8 cellular contexts compared by ENCODE assay signal in the genomic region with DNA sequence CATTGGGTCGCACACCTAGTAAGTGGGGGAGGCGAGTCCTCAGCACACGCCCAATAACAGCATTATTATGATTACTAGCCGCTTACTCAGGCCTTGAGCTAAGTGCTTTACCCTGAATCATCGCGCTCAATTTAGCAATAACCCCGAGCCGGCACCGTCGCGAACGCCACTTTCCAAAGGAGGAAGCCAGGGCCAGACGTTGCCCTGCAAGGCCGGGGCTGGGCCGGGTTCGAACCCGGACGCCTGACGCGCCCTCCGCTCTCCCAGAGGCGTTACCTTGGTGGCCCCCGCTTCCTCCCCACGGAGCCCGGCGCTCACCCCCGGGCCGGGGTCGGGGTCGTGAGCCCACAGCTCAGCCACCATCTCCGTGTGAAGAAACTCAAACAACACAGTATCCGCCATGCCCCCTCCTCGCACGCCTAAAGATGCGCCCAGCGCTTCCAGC. TPM values are rescaled to one million over a fixed set of nuclear protein-coding genes. Genes with fewer than 3 reads are reported as not detected.
A peak's percentile ranks its signal among the peaks of the same experiment; 100 is the strongest.
DNase-seq lines count a peak whose midpoint lies in the region; TF ChIP-seq lines count a peak whose summit lies in the region.

A gene with protein sequence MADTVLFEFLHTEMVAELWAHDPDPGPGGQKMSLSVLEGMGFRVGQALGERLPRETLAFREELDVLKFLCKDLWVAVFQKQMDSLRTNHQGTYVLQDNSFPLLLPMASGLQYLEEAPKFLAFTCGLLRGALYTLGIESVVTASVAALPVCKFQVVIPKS (minus strand): TSS at position 421 of the 445 bp plus-strand sequence. CDS start 19 bp downstream, at position 402.

- H3K27me3 ChIP-seq in HAP-1 (ENCODE audit: low read depth) (no peaks in the 10 kb centered on the region), NT2/D1 (ENCODE audit: insufficient read depth, insufficient read length) (no peaks in the 10 kb centered on the region), tibial artery (no peaks in the 10 kb centered on the region)

- H3K4me1 ChIP-seq in HAP-1 (peaks cover 4% of the 10 kb centered on the region), NT2/D1 (ENCODE audit: insufficient read depth, insufficient read length) (peaks cover 4% of the 10 kb centered on the region), tibial artery (peaks cover 0 to 36% (median 29%) of the 10 kb centered on the region in 4 donors)

- H3K4me3 ChIP-seq in HAP-1 (peak within 1 kb of the TSS; percentile 75), NT2/D1 (ENCODE audit: insufficient read length, low read depth) (peak within 1 kb of the TSS; percentile 87), lower leg skin (ENCODE audit: low read depth, poor library complexity, severe bottlenecking) (peak within 1 kb of the TSS; percentile 67), tibial artery (peak within 1 kb of the TSS; percentile 73 to 81)

- intact Hi-C loops in lower leg skin (cut with DNase I; ENCODE audit: low total_unique reads) (no loop called here), tibial artery (cut with DNase I; ENCODE audit: low total_unique reads) (no loop called here)

- in situ Hi-C loops in HAP-1 (cut with MboI; ENCODE audit: low sequenced_read_pairs), result no loop called here

- WGBS in lower leg skin, 2 donors, result 0 to 1% methylated on average over 30 to 32 of the region's 36 CpGs

- TF ChIP-seq CTCF in lower leg skin (IDR thresholded peaks at IDR 0.05), result no peak
- no peak for TF ChIP-seq CTCF in tibial artery (IDR thresholded peaks at IDR 0.05)

- peak; percentile 65 for DNase-seq in EH (ENCODE audit: low read depth)
- DNase-seq in HAP-1 (ENCODE audit: low spot score in 2 of 2), result no peak
- no peak for DNase-seq in NT2/D1 (ENCODE audit: low read depth, low spot score)
- peak; percentile 30 for DNase-seq in cerebellar cortex (ENCODE audit: low spot score)
- no peak for DNase-seq in lower leg skin (ENCODE audit: low spot score in 2 of 2)
- DNase-seq in tibial artery, result no peak
- DNase-seq in activated CD4-positive, alpha-beta T cell treated with anti-CD3 and anti-CD28 coated beads, Interleukin-2, amount 50 U/mL, for 4 hours, result no peak
- DNase-seq in stimulated activated CD4-positive, alpha-beta T cell treated with anti-CD3 and anti-CD28 coated beads, Interleukin-4, amount 100 ng/mL, for 1 hour, result no peak

- H3K36me3 ChIP-seq in HAP-1 (replicated peaks) (peaks cover 8% of the 10 kb centered on the region; the same call in 1 of the 2 replicates), NT2/D1 (ENCODE audit: insufficient read depth, insufficient read length, low read length) (peaks cover 8% of the 10 kb centered on the region), tibial artery (peaks cover 5 to 18% (median 7%) of the 10 kb centered on the region in 3 donors)

- peak within 1 kb of the TSS; percentile 88 for H3K9ac ChIP-seq in NT2/D1 (ENCODE audit: insufficient read length, low read depth)

- TF ChIP-seq POLR2A in lower leg skin (IDR thresholded peaks at IDR 0.05), result peak in 1 of 2 donors; percentile 39

- H3K27ac ChIP-seq in tibial artery, result peak within 1 kb of the TSS; percentile 91 to 99

- no peaks in the 10 kb centered on the region for H3K9me3 ChIP-seq in HAP-1
- no peaks in the 10 kb centered on the region for H3K9me3 ChIP-seq in NT2/D1 (ENCODE audit: insufficient read depth, low read length)
- H3K9me3 ChIP-seq in tibial artery, result no peaks in the 10 kb centered on the region

RNA-seq across cellular contexts. Expression of the gene that starts here (rescaled TPM):
- total RNA-seq in lower leg skin, result 10 to 100 TPM; 36.0 to 52.3 (median 47.9) TPM

Comparison
In these comparisons a context has a peak if more than half of its experiments do, and no peak if none do; other contexts are left out.
1. DNase-seq: peak in EH (single experiment) and cerebellar cortex (single experiment); none in HAP-1 (0 of 2), NT2/D1 (single experiment), lower leg skin (0 of 2), tibial artery (0 of 2), activated CD4-positive, alpha-beta T cell treated with anti-CD3 and anti-CD28 coated beads, Interleukin-2, amount 50 U/mL, for 4 hours (0 of 2) and stimulated activated CD4-positive, alpha-beta T cell treated with anti-CD3 and anti-CD28 coated beads, Interleukin-4, amount 100 ng/mL, for 1 hour (single experiment).
2. Peak in every context shown above with its lines, with median percentiles within 50 percentile points of each other: H3K4me3 ChIP-seq.